Comparison of ENCODE assay signal across 9 cellular contexts in the genomic region with DNA sequence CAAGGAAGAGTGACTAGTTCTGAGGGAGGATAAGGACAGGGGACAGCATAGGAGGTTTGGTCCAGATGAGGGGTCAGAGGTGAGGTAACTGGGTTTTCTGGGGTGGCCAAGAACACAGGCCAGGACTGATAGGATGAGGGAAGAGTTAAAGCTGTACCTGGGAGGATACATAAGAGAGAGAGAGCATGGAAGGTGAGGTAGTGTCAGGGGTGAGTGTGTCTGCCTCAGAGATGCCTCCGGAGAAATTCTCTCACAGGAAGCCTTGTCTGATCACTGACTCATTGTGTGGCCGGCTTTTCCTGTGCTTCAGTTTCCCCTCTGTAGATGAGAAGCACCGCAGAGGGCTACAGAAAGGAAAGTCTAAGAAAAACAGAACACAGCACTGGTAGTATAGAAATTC.
DNase-seq lines count a peak whose midpoint lies in the region; ATAC-seq and TF ChIP-seq lines count a peak whose summit lies in the region.
"Had no signal": no experiment of that assay in that cellular context is flagged by ENCODE, and none has a peak within 500 bp of the region (broad histone marks: within the 10 kb centered on the region; RNA-seq: fewer than 3 reads in every experiment).

No MANE protein-coding gene starts in this region.

- peak; percentile 82 for DNase-seq in activated CD4-positive, alpha-beta T cell treated with anti-CD3 and anti-CD28 coated beads for 48 hours
- peak; percentile 54 to 73 (median 63) for DNase-seq in effector memory CD4-positive, alpha-beta T cell
- peak; percentile 45 to 61 for DNase-seq in stimulated activated CD4-positive, alpha-beta T cell treated with anti-CD3 and anti-CD28 coated beads, Interleukin-4, amount 100 ng/mL, for 48 hours (ENCODE audit: low read depth in 2 of 2)
- DNase-seq in RPMI8226 (no peak), DMS53 treated with DMSO at 0.1 percent for 48 hours (lab: John Stamatoyannopoulos, UW; ENCODE audit: unreplicated experiment) (no peak), HEK293T (ENCODE audit: extremely low spot score) (no peak)

- H3K4me3 ChIP-seq in effector memory CD4-positive, alpha-beta T cell (ENCODE audit: insufficient read depth, low read depth, low read length, poor library complexity, severe bottlenecking): peak overlapping the region; percentile 5

- peaks cover 74% of the 10 kb centered on the region for H3K4me1 ChIP-seq in effector memory CD4-positive, alpha-beta T cell (ENCODE audit: control insufficient read depth, insufficient read depth, low read length, poor library complexity, severe bottlenecking)

- POLR2A ChIA-PET in HEK293T (lab: Yijun Ruan, JAX): no interaction called here

- H3K27me3 ChIP-seq in effector memory CD4-positive, alpha-beta T cell (replicated peaks; ENCODE audit: control insufficient read depth, insufficient read depth, low read length, poor library complexity, severe bottlenecking): no peaks in the 10 kb centered on the region
- H3K27me3 ChIP-seq: neutrophil had no signal

- CTCF ChIA-PET in HEK293T (lab: Yijun Ruan, JAX): no interaction called here

- no peaks in the 10 kb centered on the region for H3K9me3 ChIP-seq in effector memory CD4-positive, alpha-beta T cell (ENCODE audit: control insufficient read depth, low read length)
- H3K9me3 ChIP-seq: neutrophil had no signal

- H3K36me3 ChIP-seq in effector memory CD4-positive, alpha-beta T cell (ENCODE audit: control insufficient read depth, insufficient read depth, low read length): no peaks in the 10 kb centered on the region
- H3K36me3 ChIP-seq: neutrophil had no signal

- ATAC-seq in GM19025 (IDR thresholded peaks at IDR 0.05; ENCODE audit: low read depth, unreplicated experiment): peak; percentile 72
- ATAC-seq in HG03378 (IDR thresholded peaks at IDR 0.05; ENCODE audit: unreplicated experiment): peak; percentile 78

- H3K27ac ChIP-seq in effector memory CD4-positive, alpha-beta T cell (ENCODE audit: insufficient read depth, low read length, poor library complexity, severe bottlenecking): peak overlapping the region; percentile 82
- H3K27ac ChIP-seq: neutrophil had no signal

TF ChIP-seq in HEK293T, 16 proteins besides CTCF, POLR2A, EP300 and RAD21:
- TF ChIP-seq ELF4 (IDR thresholded peaks at IDR 0.05): no peak
- TF ChIP-seq FOXK2 (IDR thresholded peaks at IDR 0.05): no peak
- no peak for TF ChIP-seq BHLHE40 (IDR thresholded peaks at IDR 0.05; ENCODE audit: borderline replicate concordance)
- TF ChIP-seq SUZ12 (IDR thresholded peaks at IDR 0.05): no peak
- TF ChIP-seq LEF1 (IDR thresholded peaks at IDR 0.05; ENCODE audit: borderline replicate concordance): no peak
- TF ChIP-seq FOXM1 (IDR thresholded peaks at IDR 0.05; ENCODE audit: borderline replicate concordance): no peak
- TF ChIP-seq PKNOX1 (IDR thresholded peaks at IDR 0.05): no peak
- no peak for TF ChIP-seq ARNT (IDR thresholded peaks at IDR 0.05)
- no peak for TF ChIP-seq L3MBTL2 (conservative IDR thresholded peaks at IDR 0.05)
- no peak for TF ChIP-seq CTBP1 (IDR thresholded peaks at IDR 0.05; ENCODE audit: borderline replicate concordance)
- TF ChIP-seq ZNF384 (IDR thresholded peaks at IDR 0.05): no peak

Comparison
In these comparisons a context has a peak if more than half of its experiments do, and no peak if none do; other contexts are left out.
1. DNase-seq: peak in activated CD4-positive, alpha-beta T cell treated with anti-CD3 and anti-CD28 coated beads for 48 hours (single experiment), effector memory CD4-positive, alpha-beta T cell (3 of 3) and stimulated activated CD4-positive, alpha-beta T cell treated with anti-CD3 and anti-CD28 coated beads, Interleukin-4, amount 100 ng/mL, for 48 hours (2 of 2); none in RPMI8226 (single experiment), DMS53 treated with DMSO at 0.1 percent for 48 hours (single experiment) and HEK293T (single experiment).